Comparison of ENCODE assay signal across 8 cellular contexts in genomic region chr9:121222524-121223171, GRCh38. TPM values are rescaled to one million over a fixed set of nuclear protein-coding genes. Genes with fewer than 3 reads are reported as not detected.
A peak's percentile ranks its signal among the peaks of the same experiment; 100 is the strongest.
DNase-seq lines count a peak whose midpoint lies in the region; ATAC-seq and TF ChIP-seq lines count a peak whose summit lies in the region.

No MANE protein-coding gene starts in this region.

- H3K27ac ChIP-seq in 22Rv1, result no peak overlapping the region

- POLR2A ChIA-PET in activated CD4-positive, alpha-beta T cell treated with anti-CD3 and anti-CD28 coated beads, Interleukin-2, amount 10 ng/mL, durations not matched to agents 7 days and 5 days (lab: Charles Lee), result no interaction called here
- POLR2A ChIA-PET in naive thymus-derived CD8-positive, alpha-beta T cell (lab: Charles Lee), result no interaction called here

- in situ Hi-C loops in GM13976 (cut with MboI; ENCODE audit: low sequenced_read_pairs, unreplicated experiment), result no loop called here

- DNase-seq in GM13976 (ENCODE audit: low spot score) (no peak), NCI-H82 (lab: John Stamatoyannopoulos, UW) (peak; percentile 77), dermis blood vessel endothelial cell (peak; percentile 72), neural crest cell (ENCODE audit: low read depth, low spot score) (no peak)
- no peak for DNase-seq in activated CD4-positive, alpha-beta T cell treated with anti-CD3 and anti-CD28 coated beads, Interleukin-2, amount 10 ng/mL, durations not matched to agents 24 days and 14 days
- DNase-seq in activated CD4-positive, alpha-beta T cell treated with anti-CD3 and anti-CD28 coated beads, Interleukin-2, amount 10 ng/mL, durations not matched to agents 7 days and 5 days, result no peak
- no peak for DNase-seq in naive thymus-derived CD8-positive, alpha-beta T cell

- no peaks in the 10 kb centered on the region for H3K36me3 Mint-ChIP-seq in neural crest cell (ENCODE audit: low read depth)
- no peaks in the 10 kb centered on the region for H3K36me3 Mint-ChIP-seq in activated CD4-positive, alpha-beta T cell treated with anti-CD3 and anti-CD28 coated beads, Interleukin-2, amount 10 ng/mL, durations not matched to agents 24 days and 14 days (ENCODE audit: low read depth)
- H3K36me3 Mint-ChIP-seq in activated CD4-positive, alpha-beta T cell treated with anti-CD3 and anti-CD28 coated beads, Interleukin-2, amount 10 ng/mL, durations not matched to agents 7 days and 5 days (ENCODE audit: low read depth), result no peaks in the 10 kb centered on the region
- peaks cover 0 to 2% (median 0%) of the 10 kb centered on the region in 3 donors for H3K36me3 Mint-ChIP-seq in naive thymus-derived CD8-positive, alpha-beta T cell

- ATAC-seq in naive thymus-derived CD8-positive, alpha-beta T cell, result no peak

- no peak overlapping the region for H3K27ac Mint-ChIP-seq in neural crest cell (ENCODE audit: unreplicated experiment)
- H3K27ac Mint-ChIP-seq in activated CD4-positive, alpha-beta T cell treated with anti-CD3 and anti-CD28 coated beads, Interleukin-2, amount 10 ng/mL, durations not matched to agents 24 days and 14 days, result no peak overlapping the region
- H3K27ac Mint-ChIP-seq in activated CD4-positive, alpha-beta T cell treated with anti-CD3 and anti-CD28 coated beads, Interleukin-2, amount 10 ng/mL, durations not matched to agents 7 days and 5 days, result no peak overlapping the region
- H3K27ac Mint-ChIP-seq in naive thymus-derived CD8-positive, alpha-beta T cell, result no peak overlapping the region

- peaks cover 23% of the 10 kb centered on the region for H3K4me1 Mint-ChIP-seq in neural crest cell
- H3K4me1 Mint-ChIP-seq in activated CD4-positive, alpha-beta T cell treated with anti-CD3 and anti-CD28 coated beads, Interleukin-2, amount 10 ng/mL, durations not matched to agents 24 days and 14 days, result peaks cover 4% of the 10 kb centered on the region
- peaks cover 2% of the 10 kb centered on the region for H3K4me1 Mint-ChIP-seq in activated CD4-positive, alpha-beta T cell treated with anti-CD3 and anti-CD28 coated beads, Interleukin-2, amount 10 ng/mL, durations not matched to agents 7 days and 5 days
- peaks cover 0 to 2% (median 0%) of the 10 kb centered on the region in 4 donors for H3K4me1 Mint-ChIP-seq in naive thymus-derived CD8-positive, alpha-beta T cell

- TF ChIP-seq CTCF in 22Rv1 (IDR thresholded peaks at IDR 0.05) (peak; percentile 96), GM13976 (IDR thresholded peaks at IDR 0.05; ENCODE audit: borderline replicate concordance, control extremely low read depth, extremely low read depth, insufficient read depth, missing control alignments) (peak; percentile 29), neural crest cell (conservative IDR thresholded peaks at IDR 0.05) (peak; percentile 71)

- intact Hi-C loops in activated CD4-positive, alpha-beta T cell treated with anti-CD3 and anti-CD28 coated beads, Interleukin-2, amount 10 ng/mL, durations not matched to agents 24 days and 14 days (cut with micrococcal nuclease), result no loop called here

- CTCF ChIA-PET in activated CD4-positive, alpha-beta T cell treated with anti-CD3 and anti-CD28 coated beads, Interleukin-2, amount 10 ng/mL, durations not matched to agents 7 days and 5 days (lab: Charles Lee), result interaction anchor here (0.7 to 1.3 kb wide), 3 partner anchors 10 to 97 kb away, joined by 3 read pairs; no protein-coding TSS in a partner anchor

- no peak overlapping the region for H3K4me3 Mint-ChIP-seq in neural crest cell
- H3K4me3 Mint-ChIP-seq in activated CD4-positive, alpha-beta T cell treated with anti-CD3 and anti-CD28 coated beads, Interleukin-2, amount 10 ng/mL, durations not matched to agents 24 days and 14 days, result no peak overlapping the region
- H3K4me3 Mint-ChIP-seq in activated CD4-positive, alpha-beta T cell treated with anti-CD3 and anti-CD28 coated beads, Interleukin-2, amount 10 ng/mL, durations not matched to agents 7 days and 5 days, result no peak overlapping the region
- no peak overlapping the region for H3K4me3 Mint-ChIP-seq in naive thymus-derived CD8-positive, alpha-beta T cell

- no peaks in the 10 kb centered on the region for H3K9me3 Mint-ChIP-seq in neural crest cell
- H3K9me3 Mint-ChIP-seq in activated CD4-positive, alpha-beta T cell treated with anti-CD3 and anti-CD28 coated beads, Interleukin-2, amount 10 ng/mL, durations not matched to agents 24 days and 14 days, result no peaks in the 10 kb centered on the region
- H3K9me3 Mint-ChIP-seq in activated CD4-positive, alpha-beta T cell treated with anti-CD3 and anti-CD28 coated beads, Interleukin-2, amount 10 ng/mL, durations not matched to agents 7 days and 5 days, result no peaks in the 10 kb centered on the region
- H3K9me3 Mint-ChIP-seq in naive thymus-derived CD8-positive, alpha-beta T cell, result no peaks in the 10 kb centered on the region

- H3K27me3 Mint-ChIP-seq in neural crest cell (ENCODE audit: low read depth), result no peaks in the 10 kb centered on the region
- no peaks in the 10 kb centered on the region for H3K27me3 Mint-ChIP-seq in activated CD4-positive, alpha-beta T cell treated with anti-CD3 and anti-CD28 coated beads, Interleukin-2, amount 10 ng/mL, durations not matched to agents 24 days and 14 days
- H3K27me3 Mint-ChIP-seq in activated CD4-positive, alpha-beta T cell treated with anti-CD3 and anti-CD28 coated beads, Interleukin-2, amount 10 ng/mL, durations not matched to agents 7 days and 5 days, result no peaks in the 10 kb centered on the region
- H3K27me3 Mint-ChIP-seq in naive thymus-derived CD8-positive, alpha-beta T cell, result no peaks in the 10 kb centered on the region

RNA-seq across cellular contexts. Expression of gene RAB14, which starts 21.0 kb away (rescaled TPM):
- total RNA-seq in dermis blood vessel endothelial cell, result 28.9 and 54.8 TPM in 2 replicates
- total RNA-seq in neural crest cell, result 59.7 and 62.2 TPM in 2 replicates
- total RNA-seq in activated CD4-positive, alpha-beta T cell treated with anti-CD3 and anti-CD28 coated beads, Interleukin-2, amount 10 ng/mL, durations not matched to agents 24 days and 14 days, result 61.4 and 65.1 TPM in 2 replicates
- 10 to 100 TPM; 65.8 to 66.6 TPM for total RNA-seq in activated CD4-positive, alpha-beta T cell treated with anti-CD3 and anti-CD28 coated beads, Interleukin-2, amount 10 ng/mL, durations not matched to agents 7 days and 5 days
- total RNA-seq in naive thymus-derived CD8-positive, alpha-beta T cell, result 10 to 100 TPM; 49.6 to 62.3 TPM
- 10 to 100 TPM; 34.6 to 37.2 (median 36.8) TPM for polyA plus RNA-seq in naive thymus-derived CD8-positive, alpha-beta T cell

RNA-seq across cellular contexts. Expression of gene GSN, which starts 45.3 kb away (rescaled TPM):
- total RNA-seq in dermis blood vessel endothelial cell (350 and 1,127 TPM in 2 replicates), neural crest cell (77.2 and 84.7 TPM in 2 replicates)
- total RNA-seq in activated CD4-positive, alpha-beta T cell treated with anti-CD3 and anti-CD28 coated beads, Interleukin-2, amount 10 ng/mL, durations not matched to agents 24 days and 14 days, result 1.4 and 1.5 TPM in 2 replicates
- total RNA-seq in activated CD4-positive, alpha-beta T cell treated with anti-CD3 and anti-CD28 coated beads, Interleukin-2, amount 10 ng/mL, durations not matched to agents 7 days and 5 days, result 1 to 10 TPM; 2.9 to 3.4 TPM
- 1 to 10 TPM; 7.0 to 7.9 TPM for total RNA-seq in naive thymus-derived CD8-positive, alpha-beta T cell
- polyA plus RNA-seq in naive thymus-derived CD8-positive, alpha-beta T cell, result 1 to 10 TPM; 2.0 to 3.3 (median 3.0) TPM

Comparison
In these comparisons a context has a peak if more than half of its experiments do, and no peak if none do; other contexts are left out.
1. CTCF ChIP-seq: peak in every context shown above with its lines; median percentile 96 in 22Rv1; 71 in neural crest cell; 29 in GM13976.
2. DNase-seq: peak in NCI-H82 (single experiment) and dermis blood vessel endothelial cell (single experiment); none in GM13976 (single experiment), neural crest cell (single experiment), activated CD4-positive, alpha-beta T cell treated with anti-CD3 and anti-CD28 coated beads, Interleukin-2, amount 10 ng/mL, durations not matched to agents 24 days and 14 days (single experiment), activated CD4-positive, alpha-beta T cell treated with anti-CD3 and anti-CD28 coated beads, Interleukin-2, amount 10 ng/mL, durations not matched to agents 7 days and 5 days (single experiment) and naive thymus-derived CD8-positive, alpha-beta T cell (0 of 10).